23 cellular contexts compared by ENCODE assay signal in genomic region chr19:23281663-23282276, GRCh38.
"Had no signal": no experiment of that assay in that cellular context is flagged by ENCODE, and none has a peak within 500 bp of the region (broad histone marks: within the 10 kb centered on the region; RNA-seq: fewer than 3 reads in every experiment).

No MANE protein-coding gene starts in this region.

- H3K27me3 ChIP-seq: pancreas, right atrium auricular region, vagina had no signal

- ATAC-seq: left colon, lower lobe of right lung, mucosa of descending colon, pancreas, psoas muscle had no signal

- H3K27ac ChIP-seq: coronary artery, lower lobe of right lung, pancreas, psoas muscle, right atrium auricular region, thoracic aorta, vagina had no signal

- H3K27me3 Mint-ChIP-seq: activated naive CD4-positive, alpha-beta T cell treated with anti-CD3 and anti-CD28 coated beads, Interleukin-2, amount 10 ng/mL, durations not matched to agents 7 days and 5 days; type B pancreatic cell had no signal

- H3K4me1 ChIP-seq: lower lobe of right lung, pancreas, psoas muscle, right atrium auricular region, vagina had no signal

- H3K4me3 Mint-ChIP-seq: activated naive CD4-positive, alpha-beta T cell treated with anti-CD3 and anti-CD28 coated beads, Interleukin-2, amount 10 ng/mL, durations not matched to agents 7 days and 5 days; endodermal cell; nephron progenitor cell; type B pancreatic cell had no signal

- H3K4me3 ChIP-seq: coronary artery, lower lobe of right lung, mucosa of descending colon, pancreas, psoas muscle, right atrium auricular region, thoracic aorta, vagina had no signal

- DNase-seq: activated CD4-positive, alpha-beta T cell treated with anti-CD3 and anti-CD28 coated beads for 4 hours; activated CD4-positive, alpha-beta T cell treated with anti-CD3 and anti-CD28 coated beads, Interleukin-2, amount 50 U/mL, for 48 hours; activated CD4-positive, CD25-positive, alpha-beta regulatory T cell; activated CD8-positive, alpha-beta memory T cell treated with anti-CD3 and anti-CD28 coated beads, Interleukin-2, amount 50 U/mL, for 48 hours; activated naive CD4-positive, alpha-beta T cell treated with anti-CD3 and anti-CD28 coated beads, Interleukin-2, amount 10 ng/mL, durations not matched to agents 7 days and 5 days; activated T-cell treated with anti-CD3 and anti-CD28 coated beads, Interleukin-2, amount 50 U/mL, for 48 hours; amygdala; cerebellar nuclear complex; endodermal cell; left colon; lower lobe of right lung; mesendoderm; mucosa of descending colon; nephron progenitor cell; pancreas; psoas muscle; stimulated activated CD4-positive, alpha-beta T cell treated with anti-CD3 and anti-CD28 coated beads, Interleukin-4, amount 100 ng/mL, for 24 hours; stimulated activated naive CD4-positive, alpha-beta T cell treated with Interleukin-2 at 50 U/mL for 16 hours had no signal

- H3K27ac Mint-ChIP-seq: activated naive CD4-positive, alpha-beta T cell treated with anti-CD3 and anti-CD28 coated beads, Interleukin-2, amount 10 ng/mL, durations not matched to agents 7 days and 5 days; endodermal cell; nephron progenitor cell; type B pancreatic cell had no signal

- H3K36me3 ChIP-seq: lower lobe of right lung, pancreas, right atrium auricular region, thoracic aorta, vagina had no signal

- H3K9me3 ChIP-seq: lower lobe of right lung, mucosa of descending colon, pancreas, psoas muscle, right atrium auricular region, thoracic aorta, vagina had no signal
